ENCODE assay signal across 26 cellular contexts in genomic region chr12:32695787-32696186, GRCh38. TPM values are rescaled to one million over a fixed set of nuclear protein-coding genes. Genes with fewer than 3 reads are reported as not detected.
DNase-seq lines count a peak whose midpoint lies in the region; ATAC-seq, FAIRE-seq and TF ChIP-seq lines count a peak whose summit lies in the region.
"Had no signal": no experiment of that assay in that cellular context is flagged by ENCODE, and none has a peak within 500 bp of the region (broad histone marks: within the 10 kb centered on the region; RNA-seq: fewer than 3 reads in every experiment).

No MANE protein-coding gene starts in this region.

- peaks cover 3% of the 10 kb centered on the region; the same call in 1 of the 3 replicates for H3K9me3 ChIP-seq in GM12878 (replicated peaks; ENCODE audit: control insufficient read depth, insufficient read depth, low read length)
- H3K9me3 ChIP-seq: BE2C had no signal

- no peak overlapping the region for H3K9ac ChIP-seq in GM12878 (ENCODE audit: control insufficient read depth, insufficient read depth, low read length)
- H3K9ac ChIP-seq: BLaER1 had no signal

- no peaks in the 10 kb centered on the region for H3K27me3 Mint-ChIP-seq in activated naive CD8-positive, alpha-beta T cell
- no peaks in the 10 kb centered on the region for H3K27me3 Mint-ChIP-seq in activated naive CD8-positive, alpha-beta T cell treated with anti-CD3 and anti-CD28 coated beads, Interleukin-2, amount 50 U/mL, for 24 hours
- no peaks in the 10 kb centered on the region for H3K27me3 Mint-ChIP-seq in glutamatergic neuron (ENCODE audit: unreplicated experiment)
- H3K27me3 Mint-ChIP-seq: CD4-positive, alpha-beta memory T cell; CD4-positive, CD25-positive, alpha-beta regulatory T cell; CD8-positive, alpha-beta memory T cell had no signal

- POLR2A ChIA-PET in GM12878 (lab: Charles Lee) = no interaction called here

- no peak for FAIRE-seq in GM12878 (lab: Jason Lieb, UNC)
- FAIRE-seq: A204.1, GM12891, GM19239 had no signal

- TF ChIP-seq EP300 in GM12878 (IDR thresholded peaks at IDR 0.05; ENCODE audit: borderline replicate concordance in 1 of 2, control insufficient read depth in 1 of 2, low read depth in 2 of 2, low read length in 2 of 2) = no peak

- no peak for TF ChIP-seq RAD21 in GM12878 (IDR thresholded peaks at IDR 0.05; ENCODE audit: insufficient read depth, low read depth, low read length)

- peaks cover 71% of the 10 kb centered on the region for H3K79me2 ChIP-seq in GM12878 (ENCODE audit: control insufficient read depth, insufficient read depth, low read length)

- ATAC-seq in activated naive CD8-positive, alpha-beta T cell treated with anti-CD3 and anti-CD28 coated beads, Interleukin-2, amount 50 U/mL, for 24 hours = no peak
- no peak for ATAC-seq in GM12878
- ATAC-seq in omental fat pad (ENCODE audit: low FRiP score) = no peak
- no peak for ATAC-seq in left ventricle myocardium superior

- no peak for TF ChIP-seq POLR2A in GM12878 (IDR thresholded peaks at IDR 0.05; ENCODE audit: low read depth, low read length)

- RAD21 ChIA-PET in GM12878 (lab: Charles Lee; ENCODE audit: unreplicated experiment) = no interaction called here

- 95% methylated on average over 3 of the region's 3 CpGs for WGBS in GM12878 (ENCODE audit: insufficient coverage, insufficient replicate concordance, low lambda C conversion rate, missing lambda C conversion rate)

- SMC1A ChIA-PET in GM12878 (lab: Charles Lee; ENCODE audit: uncharacterized antibody, unreplicated experiment) = interaction anchor here (0.7 to 1.2 kb wide), 2 partner anchors 10 to 12 kb away, joined by 3 read pairs; no protein-coding TSS in a partner anchor

- no peak overlapping the region for H3K27ac ChIP-seq in GM12878 (ENCODE audit: control insufficient read depth, insufficient read depth)
- H3K27ac ChIP-seq: BLaER1 had no signal

- peaks cover 7% of the 10 kb centered on the region for H3K36me3 Mint-ChIP-seq in activated naive CD8-positive, alpha-beta T cell
- H3K36me3 Mint-ChIP-seq in activated naive CD8-positive, alpha-beta T cell treated with anti-CD3 and anti-CD28 coated beads, Interleukin-2, amount 50 U/mL, for 24 hours (ENCODE audit: low read depth) = peaks cover 20% of the 10 kb centered on the region
- peaks cover 5% of the 10 kb centered on the region for H3K36me3 Mint-ChIP-seq in glutamatergic neuron (ENCODE audit: unreplicated experiment)

- no peaks in the 10 kb centered on the region; the same call in 1 of the 2 replicates for H4K20me1 ChIP-seq in GM12878 (ENCODE audit: control insufficient read depth, insufficient read depth)

- H3K4me3 Mint-ChIP-seq in activated naive CD8-positive, alpha-beta T cell = no peak overlapping the region
- no peak overlapping the region for H3K4me3 Mint-ChIP-seq in activated naive CD8-positive, alpha-beta T cell treated with anti-CD3 and anti-CD28 coated beads, Interleukin-2, amount 50 U/mL, for 24 hours
- H3K4me3 Mint-ChIP-seq in glutamatergic neuron (ENCODE audit: unreplicated experiment) = no peak overlapping the region
- H3K4me3 Mint-ChIP-seq: CD14-positive monocyte; CD4-positive, alpha-beta memory T cell; CD4-positive, CD25-positive, alpha-beta regulatory T cell; CD8-positive, alpha-beta memory T cell had no signal

- no peak overlapping the region for H2AFZ ChIP-seq in GM12878 (ENCODE audit: control insufficient read depth, low read depth, low read length)

- no peak for DNase-seq in activated naive CD8-positive, alpha-beta T cell treated with anti-CD3 and anti-CD28 coated beads, Interleukin-2, amount 50 U/mL, for 24 hours
- DNase-seq in GM12878 (ENCODE audit: low read depth, low spot score) (no peak), glutamatergic neuron (no peak), omental fat pad (ENCODE audit: low spot score) (no peak), left ventricle myocardium superior (no peak)
- DNase-seq: 8988T; ACHN; BE2C; C1 segment of cervical spinal cord; CD4-positive, alpha-beta memory T cell; CD4-positive, CD25-positive, alpha-beta regulatory T cell; CD8-positive, alpha-beta memory T cell; COR-L47; DMS 273 treated with DMSO at 0.1 percent for 48 hours; DMS153; DMS53; DMS79; DND-41; EL; GDM1 had no signal

- no peaks in the 10 kb centered on the region for H3K4me1 ChIP-seq in GM12878 (ENCODE audit: control insufficient read depth, insufficient read depth, low read length)

- peaks cover 0 to 1% of the 10 kb centered on the region in 2 experiments; a peak in 1 of 4 replicates for H3K36me3 ChIP-seq in GM12878 (ENCODE audit: control insufficient read depth in 2 of 2, insufficient read depth in 2 of 2, low read length in 1 of 2)

- no peak for TF ChIP-seq CTCF in GM12878 (IDR thresholded peaks at IDR 0.05 in 2 of 3, conservative IDR thresholded peaks at IDR 0.05 in 1 of 3; ENCODE audit: control insufficient read depth in 2 of 3, extremely low read depth in 1 of 3, insufficient read depth in 1 of 3, low read depth in 3 of 3, low read length in 3 of 3)
- no peak for TF ChIP-seq CTCF in glutamatergic neuron (IDR thresholded peaks at IDR 0.05; ENCODE audit: partially characterized antibody, unreplicated experiment)
- no peak for TF ChIP-seq CTCF in omental fat pad (IDR thresholded peaks at IDR 0.05)

- H3K27me3 ChIP-seq in GM12878 (replicated peaks in 1 of 2; ENCODE audit: control insufficient read depth in 2 of 2, insufficient read depth in 2 of 2, low read length in 1 of 2) = no peaks in the 10 kb centered on the region
- H3K27me3 ChIP-seq: BE2C, BLaER1 had no signal

- H3K4me3 ChIP-seq in GM12878 = no peak overlapping the region
- H3K4me3 ChIP-seq: BLaER1 had no signal

- no TSS peak for BruUV-seq in GM12878 (replicated peaks; lab: Mats Ljungman, UMichigan)

- no peak overlapping the region for H3K4me2 ChIP-seq in GM12878 (ENCODE audit: control insufficient read depth, insufficient read depth)
- H3K4me2 ChIP-seq: BLaER1 had no signal

- intact Hi-C loops in GM12878 (cut with micrococcal nuclease; ENCODE audit: unreplicated experiment) = no loop called here
- intact Hi-C loops in left ventricle myocardium superior (cut with micrococcal nuclease) = no loop called here

- CTCF ChIA-PET in GM12878 (lab: Yijun Ruan, JAX) = interaction anchor here (0.7 kb wide), 1 partner anchor 631 kb away, joined by 4 read pairs; no protein-coding TSS in a partner anchor

- in situ Hi-C loops in GM12878 (cut with MboI) = no loop called here

- no peaks in the 10 kb centered on the region for H3K9me3 Mint-ChIP-seq in activated naive CD8-positive, alpha-beta T cell (ENCODE audit: low read depth)
- no peaks in the 10 kb centered on the region for H3K9me3 Mint-ChIP-seq in activated naive CD8-positive, alpha-beta T cell treated with anti-CD3 and anti-CD28 coated beads, Interleukin-2, amount 50 U/mL, for 24 hours
- H3K9me3 Mint-ChIP-seq in glutamatergic neuron (ENCODE audit: unreplicated experiment) = peaks cover 6% of the 10 kb centered on the region
- H3K9me3 Mint-ChIP-seq: CD8-positive, alpha-beta memory T cell had no signal

- peaks cover 32% of the 10 kb centered on the region for H3K4me1 Mint-ChIP-seq in activated naive CD8-positive, alpha-beta T cell (ENCODE audit: low read depth)
- H3K4me1 Mint-ChIP-seq in activated naive CD8-positive, alpha-beta T cell treated with anti-CD3 and anti-CD28 coated beads, Interleukin-2, amount 50 U/mL, for 24 hours = peaks cover 27% of the 10 kb centered on the region
- H3K4me1 Mint-ChIP-seq in glutamatergic neuron (ENCODE audit: low read depth, unreplicated experiment) = peaks cover 20% of the 10 kb centered on the region
- H3K4me1 Mint-ChIP-seq: CD14-positive monocyte had no signal

- H3K27ac Mint-ChIP-seq in activated naive CD8-positive, alpha-beta T cell = peak overlapping the region; percentile 5
- H3K27ac Mint-ChIP-seq in activated naive CD8-positive, alpha-beta T cell treated with anti-CD3 and anti-CD28 coated beads, Interleukin-2, amount 50 U/mL, for 24 hours = no peak overlapping the region
- H3K27ac Mint-ChIP-seq in glutamatergic neuron (ENCODE audit: unreplicated experiment) = peak overlapping the region; percentile 43
- H3K27ac Mint-ChIP-seq: CD14-positive monocyte; CD4-positive, alpha-beta memory T cell; CD4-positive, CD25-positive, alpha-beta regulatory T cell had no signal

RNA-seq across cellular contexts. Expression of gene DNM1L, which starts 16.7 kb away (rescaled TPM):
- total RNA-seq in GM12878 (2013; cell fraction: nucleolus; rRNA removed) = 708 and 711 TPM in 2 replicates
- total RNA-seq in GM12878 (2014; rRNA removed) = 65.2 and 76.6 TPM in 2 replicates
- total RNA-seq in GM12878 (2014; rRNA removed; fragmentation: Illumina TruSeq; extraction: Trizol) = 84.5 and 87.8 TPM in 2 replicates
- 63.2 and 64.6 TPM in 2 replicates for total RNA-seq in GM12878 (2021)
- polyA plus RNA-seq in GM12878 (2011; ENCODE audit: low read depth) = 39.3 TPM
- polyA plus RNA-seq in GM12878 (2011; rRNA removed) = 201 and 337 TPM in 2 replicates
- 87.0 and 116 TPM in 2 replicates for polyA plus RNA-seq in GM12878 (2011; cell fraction: cytosol; rRNA removed)
- 234 and 366 TPM in 2 replicates for polyA plus RNA-seq in GM12878 (2011; cell fraction: nucleus; rRNA removed)
- 60.5 and 79.0 TPM in 2 replicates for polyA plus RNA-seq in GM12878 (2012)
- 75.5 and 92.0 TPM in 2 replicates for polyA plus RNA-seq in GM12878 (2014; fragmentation: Illumina TruSeq; extraction: Trizol)
- polyA plus RNA-seq in GM12878 (2014; fragmentation: Nextera tagmentation; extraction: Ambion mirVana) = 10 to 100 TPM; 23.1 to 29.3 TPM
- polyA plus RNA-seq in GM12878 (2014; rRNA removed) = 51.5 and 61.3 TPM in 2 replicates
- polyA plus RNA-seq in GM12878 (2016; fragmentation: Nextera tagmentation; extraction: Ambion mirVana) = 10 to 100 TPM; 57.6 to 64.7 TPM
- 162 and 255 TPM in 2 replicates for polyA minus RNA-seq in GM12878 (2011; rRNA and poly(A)+ RNA removed)
- polyA minus RNA-seq in GM12878 (2011; cell fraction: cytosol; rRNA and poly(A)+ RNA removed) = 60.6 and 67.1 TPM in 2 replicates
- 159 and 161 TPM in 2 replicates for polyA minus RNA-seq in GM12878 (2011; cell fraction: nucleus; rRNA and poly(A)+ RNA removed)
- total RNA-seq in glutamatergic neuron (ENCODE audit: unreplicated experiment) = 167 TPM
- total RNA-seq in omental fat pad = 10 to 100 TPM; 44.7 to 87.4 (median 59.8) TPM
- total RNA-seq in left ventricle myocardium superior = 53.7 TPM

RNA-seq across cellular contexts. Expression of gene YARS2, which starts 59.9 kb away (rescaled TPM):
- total RNA-seq in GM12878 (2013; cell fraction: nucleolus; rRNA removed) = 36.2 and 38.9 TPM in 2 replicates
- total RNA-seq in GM12878 (2014; rRNA removed) = 29.6 and 33.9 TPM in 2 replicates
- 28.0 and 31.3 TPM in 2 replicates for total RNA-seq in GM12878 (2014; rRNA removed; fragmentation: Illumina TruSeq; extraction: Trizol)
- total RNA-seq in GM12878 (2021) = 20.2 and 20.9 TPM in 2 replicates
- polyA plus RNA-seq in GM12878 (2011; ENCODE audit: low read depth) = 9.0 TPM
- polyA plus RNA-seq in GM12878 (2011; rRNA removed) = 29.4 and 46.4 TPM in 2 replicates
- 18.4 and 25.6 TPM in 2 replicates for polyA plus RNA-seq in GM12878 (2011; cell fraction: cytosol; rRNA removed)
- 21.5 and 21.8 TPM in 2 replicates for polyA plus RNA-seq in GM12878 (2011; cell fraction: nucleus; rRNA removed)
- polyA plus RNA-seq in GM12878 (2012) = 15.2 TPM in 2 replicates
- 22.1 and 24.8 TPM in 2 replicates for polyA plus RNA-seq in GM12878 (2014; fragmentation: Illumina TruSeq; extraction: Trizol)
- polyA plus RNA-seq in GM12878 (2014; fragmentation: Nextera tagmentation; extraction: Ambion mirVana) = 10 to 100 TPM; 13.4 to 20.0 TPM
- polyA plus RNA-seq in GM12878 (2014; rRNA removed) = 27.5 and 29.7 TPM in 2 replicates
- polyA plus RNA-seq in GM12878 (2016; fragmentation: Nextera tagmentation; extraction: Ambion mirVana) = 10 to 100 TPM; 41.6 to 46.7 TPM
- polyA minus RNA-seq in GM12878 (2011; rRNA and poly(A)+ RNA removed) = 14.9 and 19.2 TPM in 2 replicates
- polyA minus RNA-seq in GM12878 (2011; cell fraction: cytosol; rRNA and poly(A)+ RNA removed) = 10.1 and 11.0 TPM in 2 replicates
- polyA minus RNA-seq in GM12878 (2011; cell fraction: nucleus; rRNA and poly(A)+ RNA removed) = 18.5 and 36.4 TPM in 2 replicates
- 10.0 TPM for total RNA-seq in glutamatergic neuron (ENCODE audit: unreplicated experiment)
- total RNA-seq in omental fat pad = 10 to 100 TPM; 19.9 to 23.1 (median 22.2) TPM
- total RNA-seq in left ventricle myocardium superior = 11.8 TPM
